12 cellular contexts compared by ENCODE assay signal in genomic region chr21:34017127-34017961, GRCh38. TPM values are rescaled to one million over a fixed set of nuclear protein-coding genes. Genes with fewer than 3 reads are reported as not detected.
DNase-seq lines count a peak whose midpoint lies in the region; ATAC-seq and TF ChIP-seq lines count a peak whose summit lies in the region.
"Had no signal": no experiment of that assay in that cellular context is flagged by ENCODE, and none has a peak within 500 bp of the region (broad histone marks: within the 10 kb centered on the region; RNA-seq: fewer than 3 reads in every experiment).

No MANE protein-coding gene starts in this region.

- peak overlapping the region in 4 of 6 donors; percentile 25 to 89 (median 50) for H3K27ac Mint-ChIP-seq in naive B cell

- peak; percentile 27 for DNase-seq in NCI-H1694 treated with DMSO at 0.1 percent for 48 hours (lab: John Stamatoyannopoulos, UW)
- DNase-seq in naive B cell: no peak
- no peak for DNase-seq in central memory CD4-positive, alpha-beta T cell
- DNase-seq in DMS79 treated with DMSO at 0.1 percent for 48 hours (lab: John Stamatoyannopoulos, UW): no peak
- DNase-seq: activated CD8-positive, alpha-beta memory T cell treated with anti-CD3 and anti-CD28 coated beads for 24 hours; EL; left cardiac atrium; testis had no signal

- TF ChIP-seq POLR2A in gastroesophageal sphincter (IDR thresholded peaks at IDR 0.05): no peak

- 86 to 88% methylated on average over 4 to 5 of the region's 5 CpGs for WGBS in gastroesophageal sphincter (ENCODE audit: low coverage in 1 of 2), 2 donors

- no peaks in the 10 kb centered on the region for H3K36me3 ChIP-seq in gastroesophageal sphincter

- TF ChIP-seq EP300 in gastroesophageal sphincter (IDR thresholded peaks at IDR 0.05): no peak

- H3K9me3 ChIP-seq in gastroesophageal sphincter: peaks cover 0 to 22% (median 0%) of the 10 kb centered on the region in 3 donors
- H3K9me3 ChIP-seq: testis had no signal

- peaks cover 4 to 25% (median 20%) of the 10 kb centered on the region in 7 donors for H3K9me3 Mint-ChIP-seq in naive B cell

- no peak overlapping the region for H3K4me3 ChIP-seq in gastroesophageal sphincter
- H3K4me3 ChIP-seq: SK-N-MC, testis had no signal

- H3K27me3 ChIP-seq in gastroesophageal sphincter: no peaks in the 10 kb centered on the region
- H3K27me3 ChIP-seq: testis had no signal

- H3K4me3 Mint-ChIP-seq in naive B cell: peak overlapping the region in 3 of 8 donors; percentile 1 to 67 (median 4)

- ATAC-seq in GM18867 (IDR thresholded peaks at IDR 0.05; ENCODE audit: unreplicated experiment) (peak; percentile 37), GM21786 (IDR thresholded peaks at IDR 0.05; ENCODE audit: unreplicated experiment) (peak; percentile 41), naive B cell (ENCODE audit: low read depth in 2 of 2) (no peak), gastroesophageal sphincter (no peak)
- ATAC-seq: left cardiac atrium had no signal

- peaks cover 19 to 43% (median 31%) of the 10 kb centered on the region in 3 donors for H3K4me1 Mint-ChIP-seq in naive B cell

- no peak for TF ChIP-seq CTCF in gastroesophageal sphincter (IDR thresholded peaks at IDR 0.05)

- no peaks in the 10 kb centered on the region for H3K27me3 Mint-ChIP-seq in naive B cell

- peaks cover 0 to 3% (median 0%) of the 10 kb centered on the region in 3 donors for H3K4me1 ChIP-seq in gastroesophageal sphincter
- H3K4me1 ChIP-seq: testis had no signal

- H3K36me3 Mint-ChIP-seq in naive B cell: peaks cover 6 to 10% of the 10 kb centered on the region in 2 donors

- H3K27ac ChIP-seq in gastroesophageal sphincter: no peak overlapping the region
- H3K27ac ChIP-seq: SK-N-MC, testis had no signal

RNA-seq across cellular contexts. Expression of gene MRPS6, which starts 56.0 kb away (rescaled TPM):
- polyA plus RNA-seq in naive B cell (ENCODE audit: low read depth in 6 of 6): 100 to 1,000 TPM in 3 of 6 donors, 10 to 100 TPM in 3; 92.5 to 132 (median 103) TPM
- 10 to 100 TPM; 33.1 to 63.7 (median 39.3) TPM for total RNA-seq in gastroesophageal sphincter

RNA-seq across cellular contexts. Expression of gene SLC5A3, which starts 56.0 kb away (rescaled TPM):
- polyA plus RNA-seq in naive B cell (ENCODE audit: low read depth in 6 of 6): under 1 TPM; 0.06 to 0.92 (median 0.71) TPM
- total RNA-seq in gastroesophageal sphincter: 10 to 100 TPM; 11.5 to 29.6 (median 24.4) TPM

Comparison
In these comparisons a context has a peak if more than half of its experiments do, and no peak if none do; other contexts are left out.
1. ATAC-seq: peak in GM18867 (single experiment) and GM21786 (single experiment); none in naive B cell (0 of 2) and gastroesophageal sphincter (single experiment).